Comparison of ENCODE assay signal across 8 cellular contexts in the genomic region with DNA sequence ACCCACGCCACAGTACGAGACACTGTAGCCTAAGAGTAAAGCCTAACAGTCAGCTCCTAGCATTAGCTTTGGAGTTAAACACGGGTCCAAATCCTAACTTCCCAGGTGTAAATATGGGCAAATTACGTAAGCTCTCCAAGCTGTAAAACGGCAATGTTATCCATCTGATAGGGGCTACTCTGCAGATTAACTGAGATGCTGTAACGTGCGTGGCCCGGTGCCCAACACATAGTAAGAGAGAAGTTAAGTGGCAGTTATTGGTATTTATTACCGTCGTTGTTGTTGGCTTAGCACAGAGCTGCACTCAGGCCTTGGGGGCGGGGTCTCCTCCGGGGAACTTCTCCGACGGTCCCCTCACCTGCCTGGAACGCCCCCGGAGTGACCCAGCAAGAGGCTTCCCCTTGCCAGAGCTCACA. TPM values are rescaled to one million over a fixed set of nuclear protein-coding genes. Genes with fewer than 3 reads are reported as not detected.
A peak's percentile ranks its signal among the peaks of the same experiment; 100 is the strongest.
DNase-seq lines count a peak whose midpoint lies in the region; ATAC-seq lines count a peak whose summit lies in the region.

No MANE protein-coding gene starts in this region.

- H3K4me3 ChIP-seq in thymus (ENCODE audit: low read length): peak overlapping the region; percentile 73

- no peaks in the 10 kb centered on the region for H3K27me3 ChIP-seq in thymus (ENCODE audit: control insufficient read depth, insufficient read depth)

- H3K4me3 Mint-ChIP-seq in activated T-cell treated with anti-CD3 and anti-CD28 coated beads, Interleukin-2, amount 50 U/mL, for 24 hours: peak overlapping the region; percentile 99
- H3K4me3 Mint-ChIP-seq in activated naive CD8-positive, alpha-beta T cell treated with anti-CD3 and anti-CD28 coated beads, Interleukin-2, amount 50 U/mL, for 24 hours: peak overlapping the region; percentile 99

- intact Hi-C loops in left colon (cut with DNase I, micrococcal nuclease): loop anchor here in 1 of 2 donors (5.0 kb wide), 1 partner anchor 138 kb away; no protein-coding TSS in a partner anchor

- peak overlapping the region; percentile 88 for H3K27ac ChIP-seq in thymus (ENCODE audit: low read depth)

- no peak for ATAC-seq in activated naive CD8-positive, alpha-beta T cell treated with anti-CD3 and anti-CD28 coated beads, Interleukin-2, amount 50 U/mL, for 24 hours
- peak; percentile 14 for ATAC-seq in left colon

- H3K27me3 Mint-ChIP-seq in activated T-cell treated with anti-CD3 and anti-CD28 coated beads, Interleukin-2, amount 50 U/mL, for 24 hours: no peaks in the 10 kb centered on the region
- H3K27me3 Mint-ChIP-seq in activated naive CD8-positive, alpha-beta T cell treated with anti-CD3 and anti-CD28 coated beads, Interleukin-2, amount 50 U/mL, for 24 hours: peaks cover 2% of the 10 kb centered on the region

- peaks cover 4% of the 10 kb centered on the region for H3K36me3 ChIP-seq in thymus (ENCODE audit: control insufficient read depth, insufficient read depth)

- H3K27ac Mint-ChIP-seq in activated T-cell treated with anti-CD3 and anti-CD28 coated beads, Interleukin-2, amount 50 U/mL, for 24 hours: peak overlapping the region; percentile 99
- peak overlapping the region; percentile 98 for H3K27ac Mint-ChIP-seq in activated naive CD8-positive, alpha-beta T cell treated with anti-CD3 and anti-CD28 coated beads, Interleukin-2, amount 50 U/mL, for 24 hours

- peaks cover 27% of the 10 kb centered on the region for H3K36me3 Mint-ChIP-seq in activated T-cell treated with anti-CD3 and anti-CD28 coated beads, Interleukin-2, amount 50 U/mL, for 24 hours (ENCODE audit: low read depth)
- peaks cover 7% of the 10 kb centered on the region for H3K36me3 Mint-ChIP-seq in activated naive CD8-positive, alpha-beta T cell treated with anti-CD3 and anti-CD28 coated beads, Interleukin-2, amount 50 U/mL, for 24 hours (ENCODE audit: low read depth)

- peaks cover 18% of the 10 kb centered on the region for H3K4me1 ChIP-seq in thymus (ENCODE audit: control insufficient read depth, insufficient read depth, low read length)

- no peak for DNase-seq in activated T-cell treated with anti-CD3 and anti-CD28 coated beads, Interleukin-2, amount 50 U/mL, for 24 hours
- DNase-seq in activated T-cell treated with anti-CD3 and anti-CD28 coated beads for 4 hours (no peak), left colon (no peak), glomerular visceral epithelial cell (ENCODE audit: extremely low spot score) (no peak), NCI-H128 (lab: John Stamatoyannopoulos, UW; ENCODE audit: unreplicated experiment) (no peak), COLO829 (ENCODE audit: low spot score) (no peak)
- no peak for DNase-seq in activated naive CD8-positive, alpha-beta T cell treated with anti-CD3 and anti-CD28 coated beads, Interleukin-2, amount 50 U/mL, for 24 hours

- WGBS in thymus: 8% methylated on average over 16 of the region's 16 CpGs

- peaks cover 73% of the 10 kb centered on the region for H3K4me1 Mint-ChIP-seq in activated T-cell treated with anti-CD3 and anti-CD28 coated beads, Interleukin-2, amount 50 U/mL, for 24 hours (ENCODE audit: low read depth)
- H3K4me1 Mint-ChIP-seq in activated naive CD8-positive, alpha-beta T cell treated with anti-CD3 and anti-CD28 coated beads, Interleukin-2, amount 50 U/mL, for 24 hours: peaks cover 69% of the 10 kb centered on the region

- no peaks in the 10 kb centered on the region for H3K9me3 Mint-ChIP-seq in activated T-cell treated with anti-CD3 and anti-CD28 coated beads, Interleukin-2, amount 50 U/mL, for 24 hours
- H3K9me3 Mint-ChIP-seq in activated naive CD8-positive, alpha-beta T cell treated with anti-CD3 and anti-CD28 coated beads, Interleukin-2, amount 50 U/mL, for 24 hours: no peaks in the 10 kb centered on the region

- H3K9me3 ChIP-seq in thymus (ENCODE audit: control insufficient read depth): no peaks in the 10 kb centered on the region

RNA-seq across cellular contexts. Expression of a gene that starts 0.5 kb away (rescaled TPM):
- 10 to 100 TPM; 62.4 to 63.0 TPM for total RNA-seq in left colon
- 73.6 TPM for polyA plus RNA-seq in thymus

RNA-seq across cellular contexts. Expression of a gene that starts 7.1 kb away (rescaled TPM):
- 10 to 100 TPM; 38.3 to 62.5 TPM for total RNA-seq in left colon
- polyA plus RNA-seq in thymus: 68.6 TPM

RNA-seq across cellular contexts. Expression of a gene that starts 23.8 kb away (rescaled TPM):
- 1 to 10 TPM in 1 of 2 donors, under 1 TPM in 1; 0.55 to 1.8 TPM for total RNA-seq in left colon
- polyA plus RNA-seq in thymus: 6.7 TPM
